In genomic region chr9:122941560-122942234, GRCh38 we compare ENCODE assay signal across 1 cellular context.
TF ChIP-seq lines count a peak whose summit lies in the region.

No MANE protein-coding gene starts in this region.

TF ChIP-seq in GM12878, 131 proteins besides CTCF, POLR2A, EP300 and RAD21:
- TF ChIP-seq REST (IDR thresholded peaks at IDR 0.05; ENCODE audit: low read depth, low read length), result peak; percentile 64; the same call in 1 of the 2 replicates
- no peak for TF ChIP-seq ZZZ3 (IDR thresholded peaks at IDR 0.05; ENCODE audit: control insufficient read depth, insufficient read length, low read depth)
- 0 out of 2 replicates have a peak, but pooled peaks have one; percentile 5 for TF ChIP-seq SIN3A (IDR thresholded peaks at IDR 0.05; ENCODE audit: low read depth, low read length)
- TF ChIP-seq MAX (IDR thresholded peaks at IDR 0.05; ENCODE audit: low read depth, low read length), result no peak
